In the genomic region with DNA sequence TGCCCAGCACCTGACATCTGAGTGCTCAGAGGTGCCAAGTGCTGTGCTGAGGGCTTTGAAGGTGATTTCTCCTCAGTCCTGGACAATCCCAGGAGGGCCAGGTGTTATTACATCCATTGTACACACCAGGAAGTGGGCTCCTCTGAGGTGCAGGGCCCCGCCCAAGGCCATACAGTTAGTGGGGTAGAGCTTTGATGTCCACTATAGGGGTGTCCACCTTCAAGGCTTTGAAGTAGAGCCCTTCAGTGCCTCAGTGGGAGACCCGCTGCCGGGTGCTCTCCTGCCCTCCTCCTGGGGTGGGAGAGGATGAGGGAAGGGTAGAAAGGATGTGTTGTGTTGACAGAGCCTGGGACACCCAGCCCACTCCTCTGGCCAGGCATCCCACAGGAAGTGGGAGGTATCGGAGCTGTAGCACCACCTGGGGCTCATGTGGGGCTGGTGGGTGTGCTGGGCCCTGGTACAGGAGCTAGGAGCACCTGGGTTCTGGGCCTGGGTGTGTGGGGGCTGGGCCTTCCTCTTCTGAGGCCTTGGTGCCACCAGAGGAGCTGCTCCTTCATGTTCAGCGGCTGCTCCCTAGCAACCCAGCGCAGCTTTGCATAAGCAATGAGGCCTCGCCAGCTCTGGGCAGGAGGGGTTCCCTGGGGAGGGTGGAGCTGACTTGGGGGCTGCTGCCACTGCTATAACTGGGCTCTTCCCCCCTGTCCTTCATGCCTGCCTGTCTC, we compare ENCODE assay signal across 9 cellular contexts. TPM values are rescaled to one million over a fixed set of nuclear protein-coding genes. Genes with fewer than 3 reads are reported as not detected.
DNase-seq lines count a peak whose midpoint lies in the region; ATAC-seq and TF ChIP-seq lines count a peak whose summit lies in the region.
"Had no signal": no experiment of that assay in that cellular context is flagged by ENCODE, and none has a peak within 500 bp of the region (broad histone marks: within the 10 kb centered on the region; RNA-seq: fewer than 3 reads in every experiment).

No MANE protein-coding gene starts in this region.

- POLR2A ChIA-PET in Caco-2 (lab: Charles Lee): interaction anchor here (0.6 kb wide), 1 partner anchor 77 kb away, joined by 3 read pairs; no protein-coding TSS in a partner anchor

- H3K4me1 ChIP-seq in Caco-2 (peaks cover 87% of the 10 kb centered on the region), MM.1S (ENCODE audit: low read length) (peaks cover 24% of the 10 kb centered on the region), adipocyte (ENCODE audit: control insufficient read depth, insufficient read depth, low read length) (peaks cover 83% of the 10 kb centered on the region), neural progenitor cell (peaks cover 50% of the 10 kb centered on the region)

- H2AFZ ChIP-seq in MM.1S (ENCODE audit: low read length): no peak overlapping the region
- H2AFZ ChIP-seq in neural progenitor cell (replicated peaks): no peak overlapping the region

- H3K4me3 Mint-ChIP-seq in Caco-2 (ENCODE audit: unreplicated experiment) (no peak overlapping the region), neural progenitor cell (peak overlapping the region; percentile 23)

- no peaks in the 10 kb centered on the region for H3F3A ChIP-seq in MM.1S (ENCODE audit: insufficient read depth, low read length)
- H3F3A ChIP-seq in neural progenitor cell (ENCODE audit: low read depth): peaks cover 29% of the 10 kb centered on the region

- peaks cover 54% of the 10 kb centered on the region for H3K36me3 Mint-ChIP-seq in Caco-2 (ENCODE audit: insufficient read depth, unreplicated experiment)
- peaks cover 12% of the 10 kb centered on the region for H3K36me3 Mint-ChIP-seq in neural progenitor cell

- H3K27me3 ChIP-seq in Caco-2 (replicated peaks; ENCODE audit: control insufficient read depth, insufficient read depth, low read length) (no peaks in the 10 kb centered on the region), MM.1S (replicated peaks; ENCODE audit: insufficient read depth, low read length) (no peaks in the 10 kb centered on the region), adipocyte (replicated peaks; ENCODE audit: control insufficient read depth, insufficient read depth, low read length) (no peaks in the 10 kb centered on the region), neural progenitor cell (no peaks in the 10 kb centered on the region)

- H3K36me3 ChIP-seq in Caco-2 (ENCODE audit: control insufficient read depth, insufficient read depth, low read length) (peaks cover 11% of the 10 kb centered on the region), MM.1S (replicated peaks; ENCODE audit: insufficient read depth, low read length) (no peaks in the 10 kb centered on the region), adipocyte (ENCODE audit: control insufficient read depth, insufficient read depth, low read length, severe bottlenecking) (peaks cover 50% of the 10 kb centered on the region), neural progenitor cell (no peaks in the 10 kb centered on the region)

- DNase-seq in Caco-2 (no peak), MM.1S (peak; percentile 52), adipocyte (ENCODE audit: low read depth) (no peak), neural progenitor cell (ENCODE audit: low spot score) (peak; percentile 68), NCI-H1092 (lab: John Stamatoyannopoulos, UW) (no peak), NCI-H446 treated with DMSO at 0.1 percent for 48 hours (lab: John Stamatoyannopoulos, UW) (no peak), CD1c-positive myeloid dendritic cell (ENCODE audit: extremely low spot score) (no peak)
- DNase-seq: stimulated activated CD4-positive, alpha-beta T cell treated with anti-CD3 and anti-CD28 coated beads, Interleukin-1b, Interleukin-23, amount 100 ng/mL, for 48 hours had no signal

- H3K4me2 ChIP-seq in MM.1S (ENCODE audit: low read depth, low read length) (no peak overlapping the region), neural progenitor cell (peak overlapping the region; percentile 57)

- intact Hi-C loops in Caco-2 (cut with micrococcal nuclease; ENCODE audit: unreplicated experiment): no loop called here

- no peak overlapping the region for H3K9ac ChIP-seq in MM.1S (ENCODE audit: low read length)
- H3K9ac ChIP-seq in adipocyte (ENCODE audit: low read length): peak overlapping the region; percentile 33
- H3K9ac ChIP-seq in neural progenitor cell: no peak overlapping the region

- peak overlapping the region; percentile 92 for H3K27ac Mint-ChIP-seq in Caco-2 (ENCODE audit: unreplicated experiment)
- peak overlapping the region; percentile 63 for H3K27ac Mint-ChIP-seq in neural progenitor cell

- H3K27ac ChIP-seq in MM.1S (ENCODE audit: low read length) (peak overlapping the region; percentile 41; the same call in 1 of the 2 replicates), neural progenitor cell (no peak overlapping the region)

- BruUV-seq in Caco-2 (replicated peaks; lab: Mats Ljungman, UMichigan): no TSS peak

- CTCF ChIA-PET in Caco-2 (lab: Charles Lee): no interaction called here

- no peaks in the 10 kb centered on the region for H3K9me2 ChIP-seq in MM.1S (replicated peaks; ENCODE audit: insufficient read depth, low read length)

- TF ChIP-seq CTCF in Caco-2 (IDR thresholded peaks at IDR 0.05; ENCODE audit: insufficient read depth in 1 of 2, low read depth in 1 of 2, low read length in 1 of 2, severe bottlenecking in 1 of 2, unreplicated experiment in 1 of 2): no peak
- no peak for TF ChIP-seq CTCF in MM.1S (IDR thresholded peaks at IDR 0.05; ENCODE audit: low read length)
- TF ChIP-seq CTCF in neural progenitor cell (IDR thresholded peaks at IDR 0.05): no peak

- no peaks in the 10 kb centered on the region for H3K27me3 Mint-ChIP-seq in Caco-2 (ENCODE audit: insufficient read depth, unreplicated experiment)
- H3K27me3 Mint-ChIP-seq in neural progenitor cell (ENCODE audit: insufficient read depth, low read depth): peaks cover 10% of the 10 kb centered on the region

- H3K9me3 Mint-ChIP-seq in Caco-2 (ENCODE audit: unreplicated experiment): no peaks in the 10 kb centered on the region
- H3K9me3 Mint-ChIP-seq in neural progenitor cell: no peaks in the 10 kb centered on the region

- H3K4me1 Mint-ChIP-seq in Caco-2 (ENCODE audit: low read depth, unreplicated experiment): peaks cover 36% of the 10 kb centered on the region
- H3K4me1 Mint-ChIP-seq in neural progenitor cell: peaks cover 79% of the 10 kb centered on the region

- peaks cover 98% of the 10 kb centered on the region for H3K79me2 ChIP-seq in MM.1S (ENCODE audit: low read length)
- H3K79me2 ChIP-seq in neural progenitor cell (ENCODE audit: low read depth): peaks cover 75% of the 10 kb centered on the region

- ATAC-seq in GM19328 (IDR thresholded peaks at IDR 0.05; ENCODE audit: unreplicated experiment): no peak

- H3K9me3 ChIP-seq in Caco-2 (no peaks in the 10 kb centered on the region), MM.1S (replicated peaks; ENCODE audit: insufficient read depth, low read length) (no peaks in the 10 kb centered on the region), adipocyte (ENCODE audit: control insufficient read depth, low read length) (no peaks in the 10 kb centered on the region), neural progenitor cell (ENCODE audit: low read depth) (no peaks in the 10 kb centered on the region)

- H3K4me3 ChIP-seq in Caco-2 (ENCODE audit: low read depth, low read length) (no peak overlapping the region), MM.1S (ENCODE audit: low read length) (no peak overlapping the region), adipocyte (ENCODE audit: low read length) (no peak overlapping the region), neural progenitor cell (no peak overlapping the region)

- H4K20me1 ChIP-seq in MM.1S (ENCODE audit: insufficient read depth, low read length) (no peaks in the 10 kb centered on the region), neural progenitor cell (ENCODE audit: low read depth) (peaks cover 22% of the 10 kb centered on the region)

RNA-seq across cellular contexts. Expression of gene LASP1, which starts 7.4 kb away (rescaled TPM):
- total RNA-seq in Caco-2 (2022): 137 and 143 TPM in 2 replicates
- total RNA-seq in neural progenitor cell (ENCODE audit: low replicate concordance): 45.2 and 85.1 TPM in 2 replicates

RNA-seq across cellular contexts. Expression of gene RPL23, which starts 23.8 kb away (rescaled TPM):
- 2,216 and 2,327 TPM in 2 replicates for total RNA-seq in Caco-2 (2022)
- 1,779 and 3,404 TPM in 2 replicates for total RNA-seq in neural progenitor cell (ENCODE audit: low replicate concordance)

RNA-seq across cellular contexts. Expression of gene CWC25, which starts 52.2 kb away (rescaled TPM):
- total RNA-seq in Caco-2 (2022) (18.2 and 19.1 TPM in 2 replicates), neural progenitor cell (ENCODE audit: low replicate concordance) (15.2 and 19.2 TPM in 2 replicates)

Comparison
In these comparisons a context has a peak if more than half of its experiments do, and no peak if none do; other contexts are left out.
1. DNase-seq: peak in MM.1S (single experiment) and neural progenitor cell (single experiment); none in Caco-2 (0 of 2), adipocyte (single experiment), NCI-H1092 (single experiment), NCI-H446 treated with DMSO at 0.1 percent for 48 hours (single experiment) and CD1c-positive myeloid dendritic cell (single experiment).